In genomic region chr7:47783456-47784240, GRCh38 we compare ENCODE assay signal across 11 cellular contexts.
A peak's percentile ranks its signal among the peaks of the same experiment; 100 is the strongest.
DNase-seq lines count a peak whose midpoint lies in the region; ATAC-seq, FAIRE-seq and TF ChIP-seq lines count a peak whose summit lies in the region.
"Had no signal": no experiment of that assay in that cellular context is flagged by ENCODE, and none has a peak within 500 bp of the region (broad histone marks: within the 10 kb centered on the region; RNA-seq: fewer than 3 reads in every experiment).

No MANE protein-coding gene starts in this region.

- H3K27me3 Mint-ChIP-seq in mesothelial cell of epicardium (ENCODE audit: low read depth), result no peaks in the 10 kb centered on the region

- peaks cover 4% of the 10 kb centered on the region for H3K36me3 Mint-ChIP-seq in mesothelial cell of epicardium

- H3K27ac Mint-ChIP-seq in mesothelial cell of epicardium, result peak overlapping the region; percentile 98
- H3K27ac Mint-ChIP-seq: activated CD4-positive, alpha-beta T cell treated with anti-CD3 and anti-CD28 coated beads for 36 hours had no signal

- TF ChIP-seq CTCF in mesothelial cell of epicardium (IDR thresholded peaks at IDR 0.05; ENCODE audit: unreplicated experiment), result no peak

- FAIRE-seq in endometrium (lab: Jason Lieb, UNC), result peak; percentile 70
- FAIRE-seq: K562 had no signal

- H3K4me1 ChIP-seq in effector memory CD4-positive, alpha-beta T cell (ENCODE audit: control insufficient read depth, insufficient read depth, low read length, poor library complexity, severe bottlenecking), result no peaks in the 10 kb centered on the region

- H3K36me3 ChIP-seq in effector memory CD4-positive, alpha-beta T cell (ENCODE audit: control insufficient read depth, insufficient read depth, low read length), result no peaks in the 10 kb centered on the region

- peaks cover 74% of the 10 kb centered on the region for H3K4me1 Mint-ChIP-seq in mesothelial cell of epicardium
- H3K4me1 Mint-ChIP-seq: activated CD4-positive, alpha-beta T cell treated with anti-CD3 and anti-CD28 coated beads for 36 hours had no signal

- no peak overlapping the region for H3K4me3 ChIP-seq in effector memory CD4-positive, alpha-beta T cell (ENCODE audit: insufficient read depth, low read depth, low read length, poor library complexity, severe bottlenecking)
- H3K4me3 ChIP-seq: K562 had no signal

- H3K9me3 Mint-ChIP-seq in mesothelial cell of epicardium, result peaks cover 4% of the 10 kb centered on the region

- ATAC-seq in Right ventricle myocardium inferior, result peak; percentile 41
- ATAC-seq in HG03342 (IDR thresholded peaks at IDR 0.05; ENCODE audit: unreplicated experiment), result no peak
- ATAC-seq in HG02759 (IDR thresholded peaks at IDR 0.05; ENCODE audit: unreplicated experiment), result no peak
- ATAC-seq: activated CD4-positive, alpha-beta T cell treated with anti-CD3 and anti-CD28 coated beads for 36 hours; K562 had no signal

- DNase-seq in Right ventricle myocardium inferior (ENCODE audit: missing footprints) (no peak), cardiac septum (ENCODE audit: low spot score) (no peak), mesothelial cell of epicardium (ENCODE audit: low spot score in 2 of 2, unreplicated experiment in 2 of 2) (peak in 1 of 2 experiments; percentile 27), RPMI8226 (no peak)
- no peak for DNase-seq in effector memory CD4-positive, alpha-beta T cell
- DNase-seq: 8988T; activated CD4-positive, alpha-beta T cell treated with anti-CD3 and anti-CD28 coated beads for 36 hours had no signal

- H3K4me3 Mint-ChIP-seq in mesothelial cell of epicardium, result no peak overlapping the region
- H3K4me3 Mint-ChIP-seq: activated CD4-positive, alpha-beta T cell treated with anti-CD3 and anti-CD28 coated beads for 36 hours had no signal

- no peaks in the 10 kb centered on the region for H3K9me3 ChIP-seq in effector memory CD4-positive, alpha-beta T cell (ENCODE audit: control insufficient read depth, low read length)

- H3K27me3 ChIP-seq in effector memory CD4-positive, alpha-beta T cell (replicated peaks; ENCODE audit: control insufficient read depth, insufficient read depth, low read length, poor library complexity, severe bottlenecking), result no peaks in the 10 kb centered on the region

- no peak overlapping the region for H3K27ac ChIP-seq in effector memory CD4-positive, alpha-beta T cell (ENCODE audit: insufficient read depth, low read length, poor library complexity, severe bottlenecking)

- intact Hi-C loops in Right ventricle myocardium inferior (cut with DNase I), result no loop called here
- intact Hi-C loops in cardiac septum (cut with DNase I), result no loop called here
